Comparison of ENCODE assay signal across 9 cellular contexts in genomic region chr6:116410945-116411623, GRCh38. TPM values are rescaled to one million over a fixed set of nuclear protein-coding genes. Genes with fewer than 3 reads are reported as not detected.
DNase-seq lines count a peak whose midpoint lies in the region; ATAC-seq, FAIRE-seq and TF ChIP-seq lines count a peak whose summit lies in the region.
"Had no signal": no experiment of that assay in that cellular context is flagged by ENCODE, and none has a peak within 500 bp of the region (broad histone marks: within the 10 kb centered on the region; RNA-seq: fewer than 3 reads in every experiment).

No MANE protein-coding gene starts in this region.

- CTCF ChIA-PET in activated naive CD4-positive, alpha-beta T cell treated with anti-CD3 and anti-CD28 coated beads, Interleukin-2, amount 10 ng/mL, durations not matched to agents 7 days and 5 days (lab: Charles Lee) = no interaction called here

- H3K27ac Mint-ChIP-seq in activated naive CD4-positive, alpha-beta T cell treated with anti-CD3 and anti-CD28 coated beads, Interleukin-2, amount 10 ng/mL, durations not matched to agents 7 days and 5 days = no peak overlapping the region

- H3K4me3 ChIP-seq in skeletal muscle cell (ENCODE audit: low read depth, low read length) = no peak overlapping the region

- intact Hi-C loops in Right ventricle myocardium superior (cut with DNase I) = no loop called here

- no peak for DNase-seq in GM18507 (ENCODE audit: extremely low spot score, insufficient read length, low read depth)
- DNase-seq in Right ventricle myocardium superior = no peak
- peak; percentile 46 for DNase-seq in skeletal muscle cell (ENCODE audit: low read depth)
- no peak for DNase-seq in activated naive CD4-positive, alpha-beta T cell treated with anti-CD3 and anti-CD28 coated beads, Interleukin-2, amount 10 ng/mL, durations not matched to agents 7 days and 5 days
- no peak for DNase-seq in stimulated activated CD4-positive, alpha-beta T cell treated with anti-CD3 and anti-CD28 coated beads, Interleukin-15, amount 100 ng/mL, for 24 hours
- DNase-seq in activated CD4-positive, CD25-positive, alpha-beta regulatory T cell (lab: John Stamatoyannopoulos, UW) = no peak
- DNase-seq: KG1 had no signal

- no peaks in the 10 kb centered on the region for H3K36me3 Mint-ChIP-seq in activated naive CD4-positive, alpha-beta T cell treated with anti-CD3 and anti-CD28 coated beads, Interleukin-2, amount 10 ng/mL, durations not matched to agents 7 days and 5 days

- no peaks in the 10 kb centered on the region for H3K4me1 Mint-ChIP-seq in activated naive CD4-positive, alpha-beta T cell treated with anti-CD3 and anti-CD28 coated beads, Interleukin-2, amount 10 ng/mL, durations not matched to agents 7 days and 5 days

- no peaks in the 10 kb centered on the region for H3K9me3 Mint-ChIP-seq in activated naive CD4-positive, alpha-beta T cell treated with anti-CD3 and anti-CD28 coated beads, Interleukin-2, amount 10 ng/mL, durations not matched to agents 7 days and 5 days

- peak; percentile 59 for FAIRE-seq in GM18507 (lab: Jason Lieb, UNC)

- peak; percentile 91 for ATAC-seq in SK-N-SH treated with all-trans-retinoic acid at 6 μM for 48 hours
- peak; percentile 89 for ATAC-seq in Right ventricle myocardium superior (ENCODE audit: poor library complexity)
- ATAC-seq in HG02678 (IDR thresholded peaks at IDR 0.05; ENCODE audit: unreplicated experiment) = no peak

- peaks cover 4% of the 10 kb centered on the region for H3K27me3 Mint-ChIP-seq in activated naive CD4-positive, alpha-beta T cell treated with anti-CD3 and anti-CD28 coated beads, Interleukin-2, amount 10 ng/mL, durations not matched to agents 7 days and 5 days

- no peak overlapping the region for H3K4me3 Mint-ChIP-seq in activated naive CD4-positive, alpha-beta T cell treated with anti-CD3 and anti-CD28 coated beads, Interleukin-2, amount 10 ng/mL, durations not matched to agents 7 days and 5 days

TF ChIP-seq in SK-N-SH treated with all-trans-retinoic acid at 6 μM for 48 hours, 23 proteins besides CTCF, POLR2A, EP300 and RAD21:
- TF ChIP-seq PATZ1 (CRISPR knock-in tag; IDR thresholded peaks at IDR 0.05; ENCODE audit: borderline replicate concordance) = no peak
- no peak for TF ChIP-seq CREB5 (CRISPR knock-in tag; IDR thresholded peaks at IDR 0.05; ENCODE audit: low read depth)
- no peak for TF ChIP-seq ESRRG (CRISPR knock-in tag; IDR thresholded peaks at IDR 0.05)
- no peak for TF ChIP-seq ZNF8 (CRISPR knock-in tag; IDR thresholded peaks at IDR 0.05)
- no peak for TF ChIP-seq SNAI2 (CRISPR knock-in tag; IDR thresholded peaks at IDR 0.05)
- TF ChIP-seq ZNF565 (CRISPR knock-in tag; conservative IDR thresholded peaks at IDR 0.05; ENCODE audit: low read depth) = no peak
- TF ChIP-seq ZFP3 (CRISPR knock-in tag; IDR thresholded peaks at IDR 0.05) = no peak
- no peak for TF ChIP-seq OSR1 (CRISPR knock-in tag; IDR thresholded peaks at IDR 0.05)
- no peak for TF ChIP-seq ARNTL (CRISPR knock-in tag; IDR thresholded peaks at IDR 0.05; ENCODE audit: borderline replicate concordance, low read depth)
- no peak for TF ChIP-seq PPARA (CRISPR knock-in tag; IDR thresholded peaks at IDR 0.05; ENCODE audit: borderline replicate concordance)
- no peak for TF ChIP-seq TOX (CRISPR knock-in tag; IDR thresholded peaks at IDR 0.05; ENCODE audit: borderline replicate concordance)
- TF ChIP-seq GLIS3 (CRISPR knock-in tag; IDR thresholded peaks at IDR 0.05) = no peak
- no peak for TF ChIP-seq CSDC2 (CRISPR knock-in tag; IDR thresholded peaks at IDR 0.05)
- TF ChIP-seq ZFP30 (CRISPR knock-in tag; IDR thresholded peaks at IDR 0.05) = no peak

RNA-seq across cellular contexts. Expression of gene DSE, which starts 40.3 kb away (rescaled TPM):
- 10.2 TPM for total RNA-seq in Right ventricle myocardium superior

RNA-seq across cellular contexts. Expression of gene CALHM6, which starts 50.1 kb away (rescaled TPM):
- 1.4 TPM for total RNA-seq in Right ventricle myocardium superior
